ENCODE assay signal across 1 cellular context in the genomic region with DNA sequence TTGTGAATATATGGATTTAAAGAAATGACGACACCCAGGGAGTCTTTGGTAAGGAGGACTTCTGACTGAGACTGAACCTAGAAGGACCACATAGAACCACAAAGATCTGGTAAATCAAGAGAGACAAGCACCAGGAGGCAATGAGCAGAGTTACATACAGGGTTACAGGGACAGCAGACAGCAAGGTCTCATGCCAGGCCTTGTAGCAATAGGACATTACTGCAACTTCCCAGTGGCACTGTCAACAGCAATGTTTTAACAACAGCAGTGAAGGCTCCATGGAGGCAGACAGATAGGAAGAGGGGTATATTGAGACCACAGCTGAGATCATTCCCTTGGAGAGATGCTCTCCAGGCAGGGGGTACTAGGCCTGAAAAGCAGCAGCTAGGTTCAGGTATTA.
TF ChIP-seq lines count a peak whose summit lies in the region.

No MANE protein-coding gene starts in this region.

TF ChIP-seq in GM12878, 131 proteins besides CTCF, POLR2A, EP300 and RAD21:
- no peak for TF ChIP-seq HDAC2 (IDR thresholded peaks at IDR 0.05)
- TF ChIP-seq DPF2 (IDR thresholded peaks at IDR 0.05): no peak
- TF ChIP-seq ZNF217 (IDR thresholded peaks at IDR 0.05): no peak
- TF ChIP-seq MAX (IDR thresholded peaks at IDR 0.05; ENCODE audit: low read depth, low read length): no peak
- no peak for TF ChIP-seq EGR1 (IDR thresholded peaks at IDR 0.05; ENCODE audit: borderline replicate concordance in 1 of 2, low read depth in 2 of 2, low read length in 2 of 2)
- no peak for TF ChIP-seq RB1 (IDR thresholded peaks at IDR 0.05; ENCODE audit: borderline replicate concordance)
- TF ChIP-seq, protein P1, sequence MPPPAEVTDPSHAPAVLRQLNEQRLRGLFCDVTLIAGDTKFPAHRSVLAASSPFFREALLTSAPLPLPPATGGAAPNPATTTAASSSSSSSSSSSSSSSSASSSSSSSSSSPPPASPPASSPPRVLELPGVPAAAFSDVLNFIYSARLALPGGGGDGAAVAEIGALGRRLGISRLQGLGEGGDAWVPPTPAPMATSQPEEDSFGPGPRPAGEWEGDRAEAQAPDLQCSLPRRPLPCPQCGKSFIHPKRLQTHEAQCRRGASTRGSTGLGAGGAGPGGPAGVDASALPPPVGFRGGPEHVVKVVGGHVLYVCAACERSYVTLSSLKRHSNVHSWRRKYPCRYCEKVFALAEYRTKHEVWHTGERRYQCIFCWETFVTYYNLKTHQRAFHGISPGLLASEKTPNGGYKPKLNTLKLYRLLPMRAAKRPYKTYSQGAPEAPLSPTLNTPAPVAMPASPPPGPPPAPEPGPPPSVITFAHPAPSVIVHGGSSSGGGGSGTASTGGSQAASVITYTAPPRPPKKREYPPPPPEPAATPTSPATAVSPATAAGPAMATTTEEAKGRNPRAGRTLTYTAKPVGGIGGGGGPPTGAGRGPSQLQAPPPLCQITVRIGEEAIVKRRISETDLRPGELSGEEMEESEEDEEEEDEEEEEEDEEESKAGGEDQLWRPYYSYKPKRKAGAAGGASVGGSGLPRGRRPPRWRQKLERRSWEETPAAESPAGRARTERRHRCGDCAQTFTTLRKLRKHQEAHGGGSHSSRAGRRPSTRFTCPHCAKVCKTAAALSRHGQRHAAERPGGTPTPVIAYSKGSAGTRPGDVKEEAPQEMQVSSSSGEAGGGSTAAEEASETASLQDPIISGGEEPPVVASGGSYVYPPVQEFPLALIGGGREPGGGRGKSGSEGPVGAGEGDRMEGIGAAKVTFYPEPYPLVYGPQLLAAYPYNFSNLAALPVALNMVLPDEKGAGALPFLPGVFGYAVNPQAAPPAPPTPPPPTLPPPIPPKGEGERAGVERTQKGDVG (CRISPR knock-in tag; IDR thresholded peaks at IDR 0.05): no peak
- no peak for TF ChIP-seq SRF (IDR thresholded peaks at IDR 0.05; ENCODE audit: low read depth in 2 of 2, low read length in 2 of 2)
- TF ChIP-seq TCF12 (IDR thresholded peaks at IDR 0.05; ENCODE audit: low read depth, low read length): no peak
- TF ChIP-seq KDM1A (IDR thresholded peaks at IDR 0.05; ENCODE audit: borderline replicate concordance): no peak
- TF ChIP-seq, protein P2, sequence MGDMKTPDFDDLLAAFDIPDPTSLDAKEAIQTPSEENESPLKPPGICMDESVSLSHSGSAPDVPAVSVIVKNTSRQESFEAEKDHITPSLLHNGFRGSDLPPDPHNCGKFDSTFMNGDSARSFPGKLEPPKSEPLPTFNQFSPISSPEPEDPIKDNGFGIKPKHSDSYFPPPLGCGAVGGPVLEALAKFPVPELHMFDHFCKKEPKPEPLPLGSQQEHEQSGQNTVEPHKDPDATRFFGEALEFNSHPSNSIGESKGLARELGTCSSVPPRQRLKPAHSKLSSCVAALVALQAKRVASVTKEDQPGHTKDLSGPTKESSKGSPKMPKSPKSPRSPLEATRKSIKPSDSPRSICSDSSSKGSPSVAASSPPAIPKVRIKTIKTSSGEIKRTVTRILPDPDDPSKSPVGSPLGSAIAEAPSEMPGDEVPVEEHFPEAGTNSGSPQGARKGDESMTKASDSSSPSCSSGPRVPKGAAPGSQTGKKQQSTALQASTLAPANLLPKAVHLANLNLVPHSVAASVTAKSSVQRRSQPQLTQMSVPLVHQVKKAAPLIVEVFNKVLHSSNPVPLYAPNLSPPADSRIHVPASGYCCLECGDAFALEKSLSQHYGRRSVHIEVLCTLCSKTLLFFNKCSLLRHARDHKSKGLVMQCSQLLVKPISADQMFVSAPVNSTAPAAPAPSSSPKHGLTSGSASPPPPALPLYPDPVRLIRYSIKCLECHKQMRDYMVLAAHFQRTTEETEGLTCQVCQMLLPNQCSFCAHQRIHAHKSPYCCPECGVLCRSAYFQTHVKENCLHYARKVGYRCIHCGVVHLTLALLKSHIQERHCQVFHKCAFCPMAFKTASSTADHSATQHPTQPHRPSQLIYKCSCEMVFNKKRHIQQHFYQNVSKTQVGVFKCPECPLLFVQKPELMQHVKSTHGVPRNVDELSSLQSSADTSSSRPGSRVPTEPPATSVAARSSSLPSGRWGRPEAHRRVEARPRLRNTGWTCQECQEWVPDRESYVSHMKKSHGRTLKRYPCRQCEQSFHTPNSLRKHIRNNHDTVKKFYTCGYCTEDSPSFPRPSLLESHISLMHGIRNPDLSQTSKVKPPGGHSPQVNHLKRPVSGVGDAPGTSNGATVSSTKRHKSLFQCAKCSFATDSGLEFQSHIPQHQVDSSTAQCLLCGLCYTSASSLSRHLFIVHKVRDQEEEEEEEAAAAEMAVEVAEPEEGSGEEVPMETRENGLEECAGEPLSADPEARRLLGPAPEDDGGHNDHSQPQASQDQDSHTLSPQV (IDR thresholded peaks at IDR 0.05): no peak
- no peak for TF ChIP-seq LARP7 (IDR thresholded peaks at IDR 0.05)
